ENCODE assay signal across 19 cellular contexts in genomic region chr9:134896834-134897583, GRCh38. TPM values are rescaled to one million over a fixed set of nuclear protein-coding genes. Genes with fewer than 3 reads are reported as not detected.
DNase-seq lines count a peak whose midpoint lies in the region; ATAC-seq, FAIRE-seq and TF ChIP-seq lines count a peak whose summit lies in the region.
"Had no signal": no experiment of that assay in that cellular context is flagged by ENCODE, and none has a peak within 500 bp of the region (broad histone marks: within the 10 kb centered on the region; RNA-seq: fewer than 3 reads in every experiment).

No MANE protein-coding gene starts in this region.

- peaks cover 7% of the 10 kb centered on the region for H3K27me3 Mint-ChIP-seq in activated CD8-positive, alpha-beta T cell treated with anti-CD3 and anti-CD28 coated beads for 36 hours

- TF ChIP-seq POLR2A in breast epithelium (IDR thresholded peaks at IDR 0.05) (no peak), prostate gland (IDR thresholded peaks at IDR 0.05) (no peak)

- peaks cover 7% of the 10 kb centered on the region for H3K9me3 Mint-ChIP-seq in activated CD8-positive, alpha-beta T cell treated with anti-CD3 and anti-CD28 coated beads for 36 hours
- H3K9me3 Mint-ChIP-seq: CD4-positive, alpha-beta T cell had no signal

- H3K9me3 ChIP-seq in left ventricle myocardium inferior (replicated peaks) (peaks cover 28% of the 10 kb centered on the region), breast epithelium (peaks cover 8 to 10% of the 10 kb centered on the region in 2 donors), prostate gland (no peaks in the 10 kb centered on the region)

- no peak overlapping the region for H3K4me3 Mint-ChIP-seq in activated CD8-positive, alpha-beta T cell treated with anti-CD3 and anti-CD28 coated beads for 36 hours
- H3K4me3 Mint-ChIP-seq: activated B cell treated with CpG ODN at 0.5 μM for 24 hours; activated T-helper 1 cell treated with anti-CD3 and anti-CD28 coated beads, Interleukin-12 subunit alpha, Interleukin-12 subunit beta, Interleukin-2, Interleukin-4 antibody, amounts not matched to agents 30 ng/mL and 10 ng/mL and 1 ng/mL, durations not matched to agents 14 hours and 24 hours and 36 hours; CD4-positive, alpha-beta T cell; central memory CD8-positive, alpha-beta T cell; stimulated activated naive B cell treated with anti-CD40 and anti-IgM and Interleukin-4, amounts not matched to agents 10 μg/mL and 1 μg/mL and 100 μg/mL, for 72 hours had no signal

- TF ChIP-seq CTCF in left ventricle myocardium inferior (IDR thresholded peaks at IDR 0.05; ENCODE audit: borderline replicate concordance) (no peak), breast epithelium (IDR thresholded peaks at IDR 0.05) (no peak), prostate gland (IDR thresholded peaks at IDR 0.05) (no peak)
- TF ChIP-seq CTCF in activated CD8-positive, alpha-beta T cell treated with anti-CD3 and anti-CD28 coated beads for 36 hours (IDR thresholded peaks at IDR 0.05), result no peak

- ATAC-seq in left cardiac atrium, result no peak
- no peak for ATAC-seq in GM18520 (IDR thresholded peaks at IDR 0.05; ENCODE audit: unreplicated experiment)
- no peak for ATAC-seq in activated CD8-positive, alpha-beta T cell treated with anti-CD3 and anti-CD28 coated beads for 36 hours
- ATAC-seq: left colon; stimulated activated naive B cell treated with anti-CD40 and anti-IgM and Interleukin-4, amounts not matched to agents 10 μg/mL and 1 μg/mL and 100 μg/mL, for 72 hours had no signal

- H3K27ac Mint-ChIP-seq in activated CD8-positive, alpha-beta T cell treated with anti-CD3 and anti-CD28 coated beads for 36 hours, result no peak overlapping the region
- H3K27ac Mint-ChIP-seq: activated B cell treated with CpG ODN at 0.5 μM for 24 hours; activated T-helper 1 cell treated with anti-CD3 and anti-CD28 coated beads, Interleukin-12 subunit alpha, Interleukin-12 subunit beta, Interleukin-2, Interleukin-4 antibody, amounts not matched to agents 30 ng/mL and 10 ng/mL and 1 ng/mL, durations not matched to agents 14 hours and 24 hours and 36 hours; CD4-positive, alpha-beta T cell; stimulated activated naive B cell treated with anti-CD40 and anti-IgM and Interleukin-4, amounts not matched to agents 10 μg/mL and 1 μg/mL and 100 μg/mL, for 72 hours had no signal

- H3K27me3 ChIP-seq in left ventricle myocardium inferior (ENCODE audit: low read depth) (no peaks in the 10 kb centered on the region), breast epithelium (no peaks in the 10 kb centered on the region), prostate gland (replicated peaks; ENCODE audit: insufficient read depth) (no peaks in the 10 kb centered on the region)

- DNase-seq in left ventricle myocardium inferior (no peak), left cardiac atrium (no peak), breast epithelium (ENCODE audit: low spot score in 2 of 2) (no peak), prostate gland (ENCODE audit: low spot score) (no peak), urothelium cell line (ENCODE audit: low spot score) (peak; percentile 18)
- DNase-seq in activated CD8-positive, alpha-beta memory T cell treated with anti-CD3 and anti-CD28 coated beads, Interleukin-2, amount 50 U/mL, for 4 hours, result no peak
- no peak for DNase-seq in activated CD8-positive, alpha-beta T cell treated with anti-CD3 and anti-CD28 coated beads for 36 hours
- DNase-seq: activated B cell treated with CpG ODN at 0.5 μM for 24 hours; DND-41; effector memory CD4-positive, alpha-beta T cell; left colon; stimulated activated naive B cell treated with anti-CD40 and anti-IgM and Interleukin-4, amounts not matched to agents 10 μg/mL and 1 μg/mL and 100 μg/mL, for 72 hours had no signal

- 64% methylated on average over 14 of the region's 14 CpGs for WGBS in prostate gland

- intact Hi-C loops in left ventricle myocardium inferior (cut with micrococcal nuclease) (no loop called here), left cardiac atrium (cut with DNase I) (no loop called here), breast epithelium (cut with DNase I; ENCODE audit: low total_unique reads) (no loop called here), prostate gland (cut with DNase I) (no loop called here)
- intact Hi-C loops in activated CD8-positive, alpha-beta T cell treated with anti-CD3 and anti-CD28 coated beads for 36 hours (cut with micrococcal nuclease), result no loop called here

- H3K36me3 ChIP-seq in left ventricle myocardium inferior (no peaks in the 10 kb centered on the region), breast epithelium (no peaks in the 10 kb centered on the region), prostate gland (no peaks in the 10 kb centered on the region)

- POLR2A ChIA-PET in activated CD8-positive, alpha-beta T cell treated with anti-CD3 and anti-CD28 coated beads for 36 hours (lab: Charles Lee), result no interaction called here

- FAIRE-seq in urothelium cell line (lab: Jason Lieb, UNC), result no peak
- FAIRE-seq: GM19239 had no signal

- H3K4me1 ChIP-seq in left ventricle myocardium inferior (peaks cover 50% of the 10 kb centered on the region), breast epithelium (peaks cover 0 to 8% of the 10 kb centered on the region in 2 donors), prostate gland (replicated peaks) (no peaks in the 10 kb centered on the region)

- H3K4me1 Mint-ChIP-seq in activated CD8-positive, alpha-beta T cell treated with anti-CD3 and anti-CD28 coated beads for 36 hours (ENCODE audit: low read depth), result no peaks in the 10 kb centered on the region
- H3K4me1 Mint-ChIP-seq: activated B cell treated with CpG ODN at 0.5 μM for 24 hours; central memory CD8-positive, alpha-beta T cell; stimulated activated naive B cell treated with anti-CD40 and anti-IgM and Interleukin-4, amounts not matched to agents 10 μg/mL and 1 μg/mL and 100 μg/mL, for 72 hours had no signal

- H3K27ac ChIP-seq in left ventricle myocardium inferior (replicated peaks), result peak overlapping the region; percentile 89
- H3K27ac ChIP-seq in breast epithelium, result peak overlapping the region; percentile 68 to 82
- peak overlapping the region; percentile 43 to 59 for H3K27ac ChIP-seq in prostate gland

- H3K4me3 ChIP-seq in left ventricle myocardium inferior (no peak overlapping the region), breast epithelium (no peak overlapping the region), prostate gland (no peak overlapping the region)

- CTCF ChIA-PET in activated CD8-positive, alpha-beta T cell treated with anti-CD3 and anti-CD28 coated beads for 36 hours (lab: Charles Lee), result no interaction called here

- no peaks in the 10 kb centered on the region for H3K36me3 Mint-ChIP-seq in activated CD8-positive, alpha-beta T cell treated with anti-CD3 and anti-CD28 coated beads for 36 hours (ENCODE audit: low read depth)

RNA-seq across cellular contexts. Expression of gene FCN2, which starts 16.4 kb away (rescaled TPM):
- not detected for total RNA-seq in left ventricle myocardium inferior
- 1 to 10 TPM in 1 of 2 donors, not detected in 1; 2.0 TPM for total RNA-seq in left cardiac atrium
- total RNA-seq in breast epithelium, result 1 to 10 TPM in 2 of 3 donors, under 1 TPM in 1; 0.73 to 2.0 (median 1.8) TPM
- 1 to 10 TPM in 1 of 2 donors, not detected in 1; 2.4 TPM for total RNA-seq in prostate gland
- total RNA-seq in activated CD8-positive, alpha-beta T cell treated with anti-CD3 and anti-CD28 coated beads for 36 hours, result not detected
- total RNA-seq: activated B cell treated with CpG ODN at 0.5 μM for 24 hours; activated T-helper 1 cell treated with anti-CD3 and anti-CD28 coated beads, Interleukin-12 subunit alpha, Interleukin-12 subunit beta, Interleukin-2, Interleukin-4 antibody, amounts not matched to agents 30 ng/mL and 10 ng/mL and 1 ng/mL, durations not matched to agents 14 hours and 24 hours and 36 hours; CD4-positive, alpha-beta T cell; left colon; osteocyte; T-helper 2 cell treated with Interferon-gamma antibody and Interleukin-4, amounts not matched to agents 100 ng/mL and 5 ng/mL, for 36 hours had no signal

RNA-seq across cellular contexts. Expression of gene FCN1, which starts 20.7 kb away (rescaled TPM):
- total RNA-seq in left ventricle myocardium inferior, result 2.9 TPM
- 10 to 100 TPM in 1 of 2 donors, 1 to 10 TPM in 1; 5.7 to 12.0 TPM for total RNA-seq in left cardiac atrium
- total RNA-seq in breast epithelium, result 1 to 10 TPM in 2 of 3 donors, under 1 TPM in 1; 0.44 to 5.1 (median 2.9) TPM
- total RNA-seq in prostate gland, result under 1 TPM; 0.23 to 0.34 TPM
- total RNA-seq in activated CD8-positive, alpha-beta T cell treated with anti-CD3 and anti-CD28 coated beads for 36 hours, result not detected
- total RNA-seq: activated T-helper 1 cell treated with anti-CD3 and anti-CD28 coated beads, Interleukin-12 subunit alpha, Interleukin-12 subunit beta, Interleukin-2, Interleukin-4 antibody, amounts not matched to agents 30 ng/mL and 10 ng/mL and 1 ng/mL, durations not matched to agents 14 hours and 24 hours and 36 hours; osteocyte; T-helper 2 cell treated with Interferon-gamma antibody and Interleukin-4, amounts not matched to agents 100 ng/mL and 5 ng/mL, for 36 hours had no signal
